Comparison of ENCODE assay signal across 21 cellular contexts in the genomic region with DNA sequence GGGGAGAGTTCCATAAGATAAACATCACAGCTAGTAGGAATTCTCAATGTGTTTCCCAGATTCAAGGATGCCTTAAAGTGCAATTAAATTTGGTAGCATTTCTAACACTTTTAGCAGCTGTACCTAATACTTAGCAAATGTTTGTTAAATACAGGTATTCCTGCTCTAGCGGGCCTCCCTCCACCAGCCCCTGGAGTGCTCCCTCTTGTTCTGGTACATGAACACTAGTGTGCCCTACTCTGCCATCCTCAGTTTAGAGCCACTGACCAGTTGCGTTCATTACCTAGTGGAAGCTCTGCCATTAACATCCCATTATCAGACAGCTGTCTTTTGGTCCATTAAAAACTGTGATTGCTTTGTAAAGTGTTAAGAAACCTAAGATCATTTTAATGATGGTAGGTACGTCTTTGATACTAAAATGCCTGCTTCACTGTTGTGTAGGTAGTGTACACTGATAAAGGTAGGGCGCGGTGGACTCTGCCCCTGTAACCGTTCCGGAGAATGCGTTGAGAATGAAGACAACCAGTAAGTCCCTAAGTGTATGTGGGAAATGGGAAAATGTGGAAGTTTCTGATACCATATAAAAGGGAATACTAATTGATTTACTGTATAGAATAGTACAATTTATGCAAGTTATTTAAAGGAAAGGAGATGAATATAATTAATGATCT.
"Had no signal": no experiment of that assay in that cellular context is flagged by ENCODE, and none has a peak within 500 bp of the region (broad histone marks: within the 10 kb centered on the region; RNA-seq: fewer than 3 reads in every experiment).

No MANE protein-coding gene starts in this region.

- FAIRE-seq: colon, urothelium cell line had no signal

- H2AFZ ChIP-seq: neural progenitor cell, parathyroid adenoma had no signal

- H3K4me2 ChIP-seq: neural progenitor cell had no signal

- H3K9ac ChIP-seq: neural progenitor cell, parathyroid adenoma had no signal

- H3K36me3 ChIP-seq: tibial nerve had no signal

- H3K27me3 ChIP-seq: esophagus squamous epithelium, heart right ventricle, neural progenitor cell, testis, tibial nerve had no signal

- DNase-seq: cerebellar nuclear complex; dermis blood vessel endothelial cell; esophagus squamous epithelium; foreskin melanocyte; heart right ventricle; islet precursor cell; left ventricle myocardium superior; natural killer cell; occipital lobe; stimulated activated CD4-positive, alpha-beta T cell treated with anti-CD3 and anti-CD28 coated beads, Interleukin-2, amount 100 ng/mL, for 24 hours; stimulated activated CD4-positive, alpha-beta T cell treated with anti-CD3 and anti-CD28 coated beads, Interleukin-4, amount 100 ng/mL, for 4 hours; stimulated activated naive B cell treated with anti-CD40 and anti-IgM and Interleukin-4, amounts not matched to agents 10 μg/mL and 1 μg/mL and 100 μg/mL, for 72 hours; stimulated activated naive CD8-positive, alpha-beta T cell treated with anti-CD3 and anti-CD28 coated beads, Interleukin-15, amount 100 ng/mL, for 72 hours; testis had no signal

- H3K9me3 ChIP-seq: esophagus squamous epithelium, heart right ventricle, testis, tibial nerve had no signal

- H3K27ac ChIP-seq: esophagus squamous epithelium, heart right ventricle, neural progenitor cell, parathyroid adenoma, testis, tibial nerve had no signal

- H3K4me3 ChIP-seq: esophagus squamous epithelium, heart right ventricle, lung, neural progenitor cell, testis, tibial nerve had no signal

- ATAC-seq: heart right ventricle; left ventricle myocardium superior; natural killer cell; sciatic nerve; stimulated activated naive B cell treated with anti-CD40 and anti-IgM and Interleukin-4, amounts not matched to agents 10 μg/mL and 1 μg/mL and 100 μg/mL, for 72 hours; stimulated activated naive CD8-positive, alpha-beta T cell treated with anti-CD3 and anti-CD28 coated beads, Interleukin-15, amount 100 ng/mL, for 72 hours had no signal

- H3K4me1 ChIP-seq: parathyroid adenoma had no signal
